ENCODE assay signal across 1 cellular context in genomic region chr14:58280954-58281787, GRCh38.
A peak's percentile ranks its signal among the peaks of the same experiment; 100 is the strongest.
TF ChIP-seq lines count a peak whose summit lies in the region.

No MANE protein-coding gene starts in this region.

TF ChIP-seq in GM12878, 131 proteins besides CTCF, POLR2A, EP300 and RAD21 (continued from another document and continues in another):
- TF ChIP-seq RCOR1 (conservative IDR thresholded peaks at IDR 0.05; ENCODE audit: low read depth, low read length) (no peak), CREM (IDR thresholded peaks at IDR 0.05; ENCODE audit: low read depth) (peak; percentile 25; the same call in 1 of the 2 replicates), HDAC6 (IDR thresholded peaks at IDR 0.05; ENCODE audit: unreplicated experiment) (no peak), CBFB (IDR thresholded peaks at IDR 0.05; ENCODE audit: low read depth) (no peak), SRF (IDR thresholded peaks at IDR 0.05; ENCODE audit: low read depth in 2 of 2, low read length in 2 of 2) (0 out of 4 replicates have a peak, but pooled peaks of 1 of the 2 experiments have one; percentile 30), CHD1 (IDR thresholded peaks at IDR 0.05; ENCODE audit: low read depth, low read length) (no peak), CBX5 (IDR thresholded peaks at IDR 0.05; ENCODE audit: low read depth) (no peak), BMI1 (IDR thresholded peaks at IDR 0.05; ENCODE audit: borderline replicate concordance) (no peak), KAT2A (conservative IDR thresholded peaks at IDR 0.05; ENCODE audit: control insufficient read depth, low read depth, low read length) (no peak), NR2C1 (IDR thresholded peaks at IDR 0.05) (peak; percentile 47), SMAD1 (IDR thresholded peaks at IDR 0.05; ENCODE audit: low read depth, partially characterized antibody) (peak; percentile 30), PRDM15 (CRISPR knock-in tag; IDR thresholded peaks at IDR 0.05) (no peak), SPI1 (IDR thresholded peaks at IDR 0.05; ENCODE audit: borderline replicate concordance, insufficient read depth, low read depth, low read length) (peak; percentile 59; the same call in 1 of the 2 replicates), ZBTB11 (CRISPR knock-in tag; IDR thresholded peaks at IDR 0.05) (no peak), PKNOX1 (IDR thresholded peaks at IDR 0.05) (peak; percentile 62; the same call in 1 of the 2 replicates), ZNF687 (IDR thresholded peaks at IDR 0.05) (no peak), ETV6 (conservative IDR thresholded peaks at IDR 0.05 in 1 of 2, IDR thresholded peaks at IDR 0.05 in 1 of 2; ENCODE audit: borderline replicate concordance in 1 of 2, low read depth in 1 of 2) (0 out of 4 replicates have a peak, but pooled peaks of 1 of the 2 experiments have one; percentile 23), CREB1 (IDR thresholded peaks at IDR 0.05; ENCODE audit: low read depth) (peak; percentile 66; the same call in 1 of the 2 replicates), DPF2 (IDR thresholded peaks at IDR 0.05) (0 out of 2 replicates have a peak, but pooled peaks have one; percentile 37), NR2F1 (conservative IDR thresholded peaks at IDR 0.05) (peak; percentile 70), IKZF2 (IDR thresholded peaks at IDR 0.05) (peak; percentile 29 to 40; a peak in 2 of 4 replicates), FOXK2 (IDR thresholded peaks at IDR 0.05) (no peak), ATF7 (IDR thresholded peaks at IDR 0.05; ENCODE audit: low read depth) (peak; percentile 97), RELA (IDR thresholded peaks at IDR 0.05; ENCODE audit: borderline replicate concordance, partially characterized antibody) (no peak), RUNX3 (IDR thresholded peaks at IDR 0.05; ENCODE audit: low read length) (peak; percentile 23), RAD51 (IDR thresholded peaks at IDR 0.05) (peak; percentile 73), ATF2 (IDR thresholded peaks at IDR 0.05; ENCODE audit: low read length) (peak; percentile 54; the same call in 1 of the 2 replicates), E2F8 (IDR thresholded peaks at IDR 0.05; ENCODE audit: low read depth, partially characterized antibody) (no peak), ZNF384 (IDR thresholded peaks at IDR 0.05; ENCODE audit: borderline replicate concordance, low read depth, low read length) (peak; percentile 87), HDAC2 (IDR thresholded peaks at IDR 0.05) (no peak), JUNB (IDR thresholded peaks at IDR 0.05) (peak; percentile 7; the same call in 1 of the 2 replicates), CUX1 (IDR thresholded peaks at IDR 0.05; ENCODE audit: insufficient replicate concordance, low read depth, low read length) (no peak), WRNIP1 (IDR thresholded peaks at IDR 0.05; ENCODE audit: borderline replicate concordance, low read depth, low read length) (no peak), PAX8 (IDR thresholded peaks at IDR 0.05) (0 out of 2 replicates have a peak, but pooled peaks have one; percentile 37), NBN (IDR thresholded peaks at IDR 0.05) (peak; percentile 53; the same call in 1 of the 2 replicates), IKZF1 (conservative IDR thresholded peaks at IDR 0.05) (0 out of 2 replicates have a peak, but pooled peaks have one; percentile 44)
